Comparison of ENCODE assay signal across 1 cellular context in genomic region chr4:137361756-137362470, GRCh38.
TF ChIP-seq lines count a peak whose summit lies in the region.

No MANE protein-coding gene starts in this region.

TF ChIP-seq in SK-N-SH, 30 proteins besides CTCF, POLR2A, EP300 and RAD21 (continued from another document):
- TF ChIP-seq, protein P1, sequence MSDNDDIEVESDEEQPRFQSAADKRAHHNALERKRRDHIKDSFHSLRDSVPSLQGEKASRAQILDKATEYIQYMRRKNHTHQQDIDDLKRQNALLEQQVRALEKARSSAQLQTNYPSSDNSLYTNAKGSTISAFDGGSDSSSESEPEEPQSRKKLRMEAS (IDR thresholded peaks at IDR 0.05; ENCODE audit: low read depth) = no peak
- TF ChIP-seq, protein P2, sequence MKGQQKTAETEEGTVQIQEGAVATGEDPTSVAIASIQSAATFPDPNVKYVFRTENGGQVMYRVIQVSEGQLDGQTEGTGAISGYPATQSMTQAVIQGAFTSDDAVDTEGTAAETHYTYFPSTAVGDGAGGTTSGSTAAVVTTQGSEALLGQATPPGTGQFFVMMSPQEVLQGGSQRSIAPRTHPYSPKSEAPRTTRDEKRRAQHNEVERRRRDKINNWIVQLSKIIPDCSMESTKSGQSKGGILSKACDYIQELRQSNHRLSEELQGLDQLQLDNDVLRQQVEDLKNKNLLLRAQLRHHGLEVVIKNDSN (IDR thresholded peaks at IDR 0.05; ENCODE audit: borderline replicate concordance, low read depth) = no peak
- TF ChIP-seq TAF1 (IDR thresholded peaks at IDR 0.05; ENCODE audit: borderline replicate concordance, low read depth, low read length) (no peak), FOXM1 (IDR thresholded peaks at IDR 0.05; ENCODE audit: low read depth) (no peak), MXI1 (IDR thresholded peaks at IDR 0.05; ENCODE audit: low read depth, low read length) (no peak), GATA2 (CRISPR knock-in tag; IDR thresholded peaks at IDR 0.05) (no peak), NFIC (IDR thresholded peaks at IDR 0.05; ENCODE audit: borderline replicate concordance) (0 out of 2 replicates have a peak, but pooled peaks have one; percentile 5), PBX3 (IDR thresholded peaks at IDR 0.05) (no peak), TCF12 (IDR thresholded peaks at IDR 0.05) (peak; percentile 47; the same call in 1 of the 2 replicates), ELF1 (IDR thresholded peaks at IDR 0.05) (no peak), FOXJ3 (CRISPR knock-in tag; IDR thresholded peaks at IDR 0.05) (no peak), IRF3 (IDR thresholded peaks at IDR 0.05; ENCODE audit: low read depth, low read length) (no peak), RCOR1 (IDR thresholded peaks at IDR 0.05; ENCODE audit: low read length) (no peak), RXRA (IDR thresholded peaks at IDR 0.05; ENCODE audit: borderline replicate concordance, low read depth) (no peak), GABPA (IDR thresholded peaks at IDR 0.05; ENCODE audit: low read depth) (no peak), CHD2 (IDR thresholded peaks at IDR 0.05; ENCODE audit: low read length, partially characterized antibody) (no peak)
- TF ChIP-seq, protein P3, sequence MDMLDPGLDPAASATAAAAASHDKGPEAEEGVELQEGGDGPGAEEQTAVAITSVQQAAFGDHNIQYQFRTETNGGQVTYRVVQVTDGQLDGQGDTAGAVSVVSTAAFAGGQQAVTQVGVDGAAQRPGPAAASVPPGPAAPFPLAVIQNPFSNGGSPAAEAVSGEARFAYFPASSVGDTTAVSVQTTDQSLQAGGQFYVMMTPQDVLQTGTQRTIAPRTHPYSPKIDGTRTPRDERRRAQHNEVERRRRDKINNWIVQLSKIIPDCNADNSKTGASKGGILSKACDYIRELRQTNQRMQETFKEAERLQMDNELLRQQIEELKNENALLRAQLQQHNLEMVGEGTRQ (IDR thresholded peaks at IDR 0.05; ENCODE audit: borderline replicate concordance, low read depth, low read length) = no peak
